ENCODE assay signal across 8 cellular contexts in the genomic region with DNA sequence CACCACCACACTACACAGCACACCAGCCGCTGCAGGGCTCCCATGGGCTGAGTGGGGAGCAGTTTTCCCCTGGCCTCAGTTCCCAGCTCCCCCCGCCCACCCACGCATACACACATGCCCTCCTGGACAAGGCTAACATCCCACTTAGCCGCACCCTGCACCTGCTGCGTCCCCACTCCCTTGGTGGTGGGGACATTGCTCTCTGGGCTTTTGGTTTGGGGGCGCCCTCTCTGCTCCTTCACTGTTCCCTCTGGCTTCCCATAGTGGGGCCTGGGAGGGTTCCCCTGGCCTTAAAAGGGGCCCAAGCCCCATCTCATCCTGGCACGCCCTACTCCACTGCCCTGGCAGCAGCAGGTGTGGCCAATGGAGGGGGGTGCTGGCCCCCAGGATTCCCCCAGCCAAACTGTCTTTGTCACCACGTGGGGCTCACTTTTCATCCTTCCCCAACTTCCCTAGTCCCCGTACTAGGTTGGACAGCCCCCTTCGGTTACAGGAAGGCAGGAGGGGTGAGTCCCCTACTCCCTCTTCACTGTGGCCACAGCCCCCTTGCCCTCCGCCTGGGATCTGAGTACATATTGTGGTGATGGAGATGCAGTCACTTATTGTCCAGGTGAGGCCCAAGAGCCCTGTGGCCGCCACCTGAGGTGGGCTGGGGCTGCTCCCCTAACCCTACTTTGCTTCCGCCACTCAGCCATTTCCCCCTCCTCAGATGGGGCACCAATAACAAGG. TPM values are rescaled to one million over a fixed set of nuclear protein-coding genes. Genes with fewer than 3 reads are reported as not detected.
DNase-seq lines count a peak whose midpoint lies in the region; ATAC-seq and TF ChIP-seq lines count a peak whose summit lies in the region.
"Not testable (repeated sequence)": the region's sequence is repeated elsewhere in the genome, so short reads cannot be mapped to it uniquely, and the experiment has no call there.

No MANE protein-coding gene starts in this region.

- not testable (repeated sequence) for H2AFZ ChIP-seq in HCT116 (ENCODE audit: low read depth, low read length, poor library complexity, severe bottlenecking); neural progenitor cell (replicated peaks)

- not testable (repeated sequence) for H3K27me3 Mint-ChIP-seq in T-helper 17 cell; activated T-helper 2 cell treated with anti-CD3 and anti-CD28 coated beads, Interferon-gamma antibody, Interleukin-2, Interleukin-4, amounts not matched to agents 10 μg/mL and 5 μg/mL and 100 μg/mL, durations not matched to agents 14 hours and 24 hours and 36 hours (ENCODE audit: low read depth); neural progenitor cell (ENCODE audit: insufficient read depth, low read depth)
- peaks cover 14% of the 10 kb centered on the region for H3K27me3 Mint-ChIP-seq in glutamatergic neuron (ENCODE audit: unreplicated experiment)

- CTCF ChIA-PET in HCT116 (lab: Charles Lee), result interaction anchor here (0.9 to 1.8 kb wide), 4 partner anchors 21 to 215 kb away, joined by 3 to 11 read pairs (median 6); no protein-coding TSS in a partner anchor

- H3K9me3 Mint-ChIP-seq in activated T-helper 2 cell treated with anti-CD3 and anti-CD28 coated beads, Interferon-gamma antibody, Interleukin-2, Interleukin-4, amounts not matched to agents 10 μg/mL and 5 μg/mL and 100 μg/mL, durations not matched to agents 14 hours and 24 hours and 36 hours; glutamatergic neuron (ENCODE audit: unreplicated experiment); neural progenitor cell: not testable (repeated sequence)

- H3K9me3 ChIP-seq in BLaER1 treated with 17β-estradiol and CSF1 and Interleukin-3, amounts not matched to agents 10 nM and 100 nM (replicated peaks in 1 of 11); HCT116 (ENCODE audit: control insufficient read depth in 1 of 2, insufficient read depth in 1 of 2, low read depth in 1 of 2, low read length in 2 of 2); T-helper 17 cell (ENCODE audit: control insufficient read depth, low read length, poor library complexity, severe bottlenecking); neural progenitor cell (ENCODE audit: low read depth); subcutaneous abdominal adipose tissue (ENCODE audit: control insufficient read depth in 5 of 5, low read length in 5 of 5): not testable (repeated sequence)

- peak overlapping the region in 8 of 11 experiments; percentile 43 to 77 (median 71); a peak in 6 of 22 replicates for H3K27ac ChIP-seq in BLaER1 treated with 17β-estradiol and CSF1 and Interleukin-3, amounts not matched to agents 10 nM and 100 nM
- peak overlapping the region; percentile 95 for H3K27ac ChIP-seq in HCT116 (ENCODE audit: low read depth, low read length)
- peak overlapping the region; percentile 83 for H3K27ac ChIP-seq in brain microvascular endothelial cell
- peak overlapping the region; percentile 75 for H3K27ac ChIP-seq in neural progenitor cell
- peak overlapping the region; percentile 38 for H3K27ac ChIP-seq in subcutaneous abdominal adipose tissue (ENCODE audit: low read depth, low read length)

- not testable (repeated sequence) for ATAC-seq in HCT116, T-helper 17 cell

- intact Hi-C loops in HCT116 (cut with micrococcal nuclease), result not testable (repeated sequence)
- intact Hi-C loops in activated T-helper 2 cell treated with anti-CD3 and anti-CD28 coated beads, Interferon-gamma antibody, Interleukin-2, Interleukin-4, amounts not matched to agents 10 μg/mL and 5 μg/mL and 100 μg/mL, durations not matched to agents 14 hours and 24 hours and 36 hours (cut with micrococcal nuclease), result loop anchor here (5.0 to 10.0 kb wide), 4 partner anchors 172 to 510 kb away; a partner anchor contains a TSS

- H3K36me3 ChIP-seq in BLaER1 treated with 17β-estradiol and CSF1 and Interleukin-3, amounts not matched to agents 10 nM and 100 nM, result peaks cover 36 to 65% (median 57%) of the 10 kb centered on the region in 11 experiments
- peaks cover 13 to 33% of the 10 kb centered on the region in 2 experiments; a peak in 2 of 4 replicates for H3K36me3 ChIP-seq in HCT116 (ENCODE audit: control insufficient read depth in 1 of 2, insufficient read depth in 2 of 2, low read length in 2 of 2)
- peaks cover 30% of the 10 kb centered on the region for H3K36me3 ChIP-seq in brain microvascular endothelial cell (replicated peaks)
- peaks cover 11% of the 10 kb centered on the region for H3K36me3 ChIP-seq in neural progenitor cell
- peaks cover 0 to 33% (median 14%) of the 10 kb centered on the region in 5 donors for H3K36me3 ChIP-seq in subcutaneous abdominal adipose tissue (ENCODE audit: control insufficient read depth in 5 of 5, insufficient read depth in 5 of 5, low read length in 5 of 5)

- not testable (repeated sequence) for TF ChIP-seq CTCF in HCT116 (IDR thresholded peaks at IDR 0.05 in 2 of 3, conservative IDR thresholded peaks at IDR 0.05 in 1 of 3; ENCODE audit: borderline replicate concordance in 1 of 3, insufficient read depth in 1 of 3, low read depth in 2 of 3, low read length in 2 of 3); brain microvascular endothelial cell (IDR thresholded peaks at IDR 0.05; ENCODE audit: low read depth, low read length, missing control alignments); glutamatergic neuron (IDR thresholded peaks at IDR 0.05; ENCODE audit: partially characterized antibody, unreplicated experiment); neural progenitor cell (IDR thresholded peaks at IDR 0.05)

- not testable (repeated sequence) for TF ChIP-seq POLR2A in HCT116 (IDR thresholded peaks at IDR 0.05; ENCODE audit: borderline replicate concordance, extremely low read depth, insufficient read depth, insufficient read length)

- H3K4me1 Mint-ChIP-seq in T-helper 17 cell, result peaks cover 39% of the 10 kb centered on the region
- peaks cover 50% of the 10 kb centered on the region for H3K4me1 Mint-ChIP-seq in activated T-helper 2 cell treated with anti-CD3 and anti-CD28 coated beads, Interferon-gamma antibody, Interleukin-2, Interleukin-4, amounts not matched to agents 10 μg/mL and 5 μg/mL and 100 μg/mL, durations not matched to agents 14 hours and 24 hours and 36 hours (ENCODE audit: low read depth)
- H3K4me1 Mint-ChIP-seq in glutamatergic neuron (ENCODE audit: low read depth, unreplicated experiment), result peaks cover 18% of the 10 kb centered on the region
- H3K4me1 Mint-ChIP-seq in neural progenitor cell, result peaks cover 54% of the 10 kb centered on the region

- H3K79me2 ChIP-seq in HCT116 (ENCODE audit: insufficient read depth, low read length) (peaks cover 42% of the 10 kb centered on the region), neural progenitor cell (ENCODE audit: low read depth) (peaks cover 36% of the 10 kb centered on the region)

- in situ Hi-C loops in brain microvascular endothelial cell (cut with HindIII; ENCODE audit: low pct_ligation_motif_present, low sequenced_read_pairs), result not testable (repeated sequence)

- not testable (repeated sequence) for BruUV-seq in HCT116 (replicated peaks; lab: Mats Ljungman, UMichigan)

- not testable (repeated sequence) for H3K9me2 ChIP-seq in HCT116 (ENCODE audit: insufficient read depth)

- not testable (repeated sequence) for H3K36me3 Mint-ChIP-seq in T-helper 17 cell (ENCODE audit: low read depth); glutamatergic neuron (ENCODE audit: unreplicated experiment)
- peaks cover 64% of the 10 kb centered on the region for H3K36me3 Mint-ChIP-seq in activated T-helper 2 cell treated with anti-CD3 and anti-CD28 coated beads, Interferon-gamma antibody, Interleukin-2, Interleukin-4, amounts not matched to agents 10 μg/mL and 5 μg/mL and 100 μg/mL, durations not matched to agents 14 hours and 24 hours and 36 hours (ENCODE audit: low read depth)
- H3K36me3 Mint-ChIP-seq in neural progenitor cell, result peaks cover 27% of the 10 kb centered on the region

- POLR2A ChIA-PET in HCT116 (lab: Charles Lee), result interaction anchor here (0.5 to 4.4 kb wide), 17 partner anchors 9 to 561 kb away, joined by 3 to 27 read pairs (median 4); a partner anchor contains a TSS

- peak overlapping the region; percentile 49 for H3K4me3 Mint-ChIP-seq in T-helper 17 cell
- H3K4me3 Mint-ChIP-seq in activated T-helper 2 cell treated with anti-CD3 and anti-CD28 coated beads, Interferon-gamma antibody, Interleukin-2, Interleukin-4, amounts not matched to agents 10 μg/mL and 5 μg/mL and 100 μg/mL, durations not matched to agents 14 hours and 24 hours and 36 hours (ENCODE audit: low read depth); glutamatergic neuron (ENCODE audit: unreplicated experiment); neural progenitor cell: not testable (repeated sequence)

- peak overlapping the region in 9 of 11 experiments; percentile 71 to 99 (median 95); a peak in 7 of 22 replicates for H3K4me2 ChIP-seq in BLaER1 treated with 17β-estradiol and CSF1 and Interleukin-3, amounts not matched to agents 10 nM and 100 nM
- H3K4me2 ChIP-seq in HCT116 (ENCODE audit: low read length), result peak overlapping the region; percentile 87
- not testable (repeated sequence) for H3K4me2 ChIP-seq in neural progenitor cell

- not testable (repeated sequence) for DNase-seq in HCT116 (ENCODE audit: low read depth, low spot score); T-helper 17 cell; activated T-helper 2 cell treated with anti-CD3 and anti-CD28 coated beads, Interferon-gamma antibody, Interleukin-2, Interleukin-4, amounts not matched to agents 10 μg/mL and 5 μg/mL and 100 μg/mL, durations not matched to agents 14 hours and 24 hours and 36 hours (ENCODE audit: low spot score); brain microvascular endothelial cell; glutamatergic neuron; neural progenitor cell (ENCODE audit: low spot score)

- H3K27ac Mint-ChIP-seq in T-helper 17 cell, result peak overlapping the region; percentile 80
- H3K27ac Mint-ChIP-seq in activated T-helper 2 cell treated with anti-CD3 and anti-CD28 coated beads, Interferon-gamma antibody, Interleukin-2, Interleukin-4, amounts not matched to agents 10 μg/mL and 5 μg/mL and 100 μg/mL, durations not matched to agents 14 hours and 24 hours and 36 hours, result peak overlapping the region; percentile 59
- H3K27ac Mint-ChIP-seq in glutamatergic neuron (ENCODE audit: unreplicated experiment), result peak overlapping the region; percentile 94
- H3K27ac Mint-ChIP-seq in neural progenitor cell, result not testable (repeated sequence)

- TF ChIP-seq RAD21 in HCT116 (IDR thresholded peaks at IDR 0.05; ENCODE audit: low read depth), result not testable (repeated sequence)

- RAD21 ChIA-PET in HCT116 (lab: Charles Lee; ENCODE audit: low non-redundant PET in 1 of 2, low total read pairs in 2 of 2, uncharacterized antibody in 2 of 2, unreplicated experiment in 2 of 2), result interaction anchor here (1.0 to 1.7 kb wide), 2 partner anchors 17 to 49 kb away, joined by 3 to 6 read pairs; no protein-coding TSS in a partner anchor

- H3F3A ChIP-seq in neural progenitor cell (ENCODE audit: low read depth), result peaks cover 79% of the 10 kb centered on the region

- peaks cover 62 to 93% (median 88%) of the 10 kb centered on the region in 10 experiments for H3K4me1 ChIP-seq in BLaER1 treated with 17β-estradiol and CSF1 and Interleukin-3, amounts not matched to agents 10 nM and 100 nM
- H3K4me1 ChIP-seq in HCT116 (ENCODE audit: control insufficient read depth in 1 of 2, insufficient read depth in 2 of 2, low read length in 2 of 2), result peaks cover 63 to 96% of the 10 kb centered on the region in 2 experiments
- peaks cover 12% of the 10 kb centered on the region for H3K4me1 ChIP-seq in neural progenitor cell
- peaks cover 0 to 35% (median 27%) of the 10 kb centered on the region in 5 donors for H3K4me1 ChIP-seq in subcutaneous abdominal adipose tissue (ENCODE audit: control insufficient read depth in 5 of 5, insufficient read depth in 5 of 5, low read length in 5 of 5)

- H3K4me3 ChIP-seq in BLaER1 treated with 17β-estradiol and CSF1 and Interleukin-3, amounts not matched to agents 10 nM and 100 nM; brain microvascular endothelial cell (ENCODE audit: low read depth, low read length); neural progenitor cell; subcutaneous abdominal adipose tissue (ENCODE audit: low read depth in 1 of 5, low read length in 5 of 5): not testable (repeated sequence)
- peak overlapping the region in 1 of 2 experiments; percentile 69; a peak in 1 of 4 replicates for H3K4me3 ChIP-seq in HCT116 (replicated peaks in 1 of 2; ENCODE audit: low read depth in 1 of 2, low read length in 2 of 2)

- H3K9ac ChIP-seq in BLaER1 treated with 17β-estradiol and CSF1 and Interleukin-3, amounts not matched to agents 10 nM and 100 nM, result peak overlapping the region in 2 of 11 experiments; percentile 61 to 99; a peak in 3 of 22 replicates
- peak overlapping the region; percentile 93 for H3K9ac ChIP-seq in HCT116 (ENCODE audit: low read length)
- not testable (repeated sequence) for H3K9ac ChIP-seq in neural progenitor cell; subcutaneous abdominal adipose tissue (ENCODE audit: low read length in 5 of 5)

- not testable (repeated sequence) for H3K27me3 ChIP-seq in BLaER1 treated with 17β-estradiol and CSF1 and Interleukin-3, amounts not matched to agents 10 nM and 100 nM; HCT116 (ENCODE audit: insufficient read depth, low read length); brain microvascular endothelial cell (replicated peaks); neural progenitor cell; subcutaneous abdominal adipose tissue (ENCODE audit: control insufficient read depth in 5 of 5, insufficient read depth in 4 of 5, low read length in 5 of 5)

- peaks cover 78 to 85% (median 82%) of the 10 kb centered on the region in 11 experiments; a peak in 21 of 22 replicates for H4K20me1 ChIP-seq in BLaER1 treated with 17β-estradiol and CSF1 and Interleukin-3, amounts not matched to agents 10 nM and 100 nM
- H4K20me1 ChIP-seq in HCT116 (ENCODE audit: insufficient read depth), result peaks cover 15% of the 10 kb centered on the region; the same call in 1 of the 2 replicates
- peaks cover 84% of the 10 kb centered on the region for H4K20me1 ChIP-seq in neural progenitor cell (ENCODE audit: low read depth)

RNA-seq across cellular contexts. Expression of a gene that starts 3.6 kb away (rescaled TPM):
- total RNA-seq in HCT116 (2021; ENCODE audit: unreplicated experiment) (25.1 TPM), T-helper 17 cell (10 to 100 TPM; 24.3 to 29.2 TPM), glutamatergic neuron (ENCODE audit: unreplicated experiment) (54.7 TPM), neural progenitor cell (ENCODE audit: low replicate concordance) (2.4 and 8.9 TPM in 2 replicates)
- 31.5 and 35.5 TPM in 2 replicates for polyA plus RNA-seq in HCT116 (2012)
- 16.6 and 17.3 TPM in 2 replicates for total RNA-seq in activated T-helper 2 cell treated with anti-CD3 and anti-CD28 coated beads, Interferon-gamma antibody, Interleukin-2, Interleukin-4, amounts not matched to agents 10 μg/mL and 5 μg/mL and 100 μg/mL, durations not matched to agents 14 hours and 24 hours and 36 hours

RNA-seq across cellular contexts. Expression of a gene that starts 8.5 kb away (rescaled TPM):
- total RNA-seq in HCT116 (2021; ENCODE audit: unreplicated experiment) (2,459 TPM), T-helper 17 cell (10 to 100 TPM; 87.5 to 90.3 TPM), glutamatergic neuron (ENCODE audit: unreplicated experiment) (322 TPM), neural progenitor cell (ENCODE audit: low replicate concordance) (417 and 1,058 TPM in 2 replicates)
- 2,754 and 2,816 TPM in 2 replicates for polyA plus RNA-seq in HCT116 (2012)
- 412 and 422 TPM in 2 replicates for total RNA-seq in activated T-helper 2 cell treated with anti-CD3 and anti-CD28 coated beads, Interferon-gamma antibody, Interleukin-2, Interleukin-4, amounts not matched to agents 10 μg/mL and 5 μg/mL and 100 μg/mL, durations not matched to agents 14 hours and 24 hours and 36 hours

Comparison
In these comparisons a context has a peak if more than half of its experiments do, and no peak if none do; other contexts are left out.
1. H3K27ac ChIP-seq: peak in every context shown above with its lines; median percentile 95 in HCT116; 83 in brain microvascular endothelial cell; 75 in neural progenitor cell; 71 in BLaER1 treated with 17β-estradiol and CSF1 and Interleukin-3, amounts not matched to agents 10 nM and 100 nM; 38 in subcutaneous abdominal adipose tissue.